In genomic region chr21:43334214-43334958, GRCh38 we compare ENCODE assay signal across 15 cellular contexts.
DNase-seq lines count a peak whose midpoint lies in the region; ATAC-seq, FAIRE-seq and TF ChIP-seq lines count a peak whose summit lies in the region.
"Had no signal": no experiment of that assay in that cellular context is flagged by ENCODE, and none has a peak within 500 bp of the region (broad histone marks: within the 10 kb centered on the region; RNA-seq: fewer than 3 reads in every experiment).

No MANE protein-coding gene starts in this region.

- no peak for ATAC-seq in lower lobe of right lung
- ATAC-seq in stimulated activated effector memory CD8-positive, alpha-beta T cell treated with anti-CD3 and anti-CD28 coated beads, Interleukin-12 subunit alpha, Interleukin-12 subunit beta, amount 100 ng/mL, for 72 hours: no peak
- ATAC-seq in sciatic nerve: no peak
- ATAC-seq: HCT116 had no signal

- TF ChIP-seq CTCF in brain (conservative IDR thresholded peaks at IDR 0.05) (no peak), lower lobe of right lung (IDR thresholded peaks at IDR 0.05) (no peak)

- peaks cover 53% of the 10 kb centered on the region for H3K4me1 Mint-ChIP-seq in brain
- peaks cover 37% of the 10 kb centered on the region for H3K4me1 Mint-ChIP-seq in stimulated activated effector memory CD8-positive, alpha-beta T cell treated with anti-CD3 and anti-CD28 coated beads, Interleukin-12 subunit alpha, Interleukin-12 subunit beta, amount 100 ng/mL, for 72 hours

- no peak overlapping the region for H3K4me3 ChIP-seq in lower lobe of right lung

- H3K36me3 Mint-ChIP-seq in brain: no peaks in the 10 kb centered on the region
- H3K36me3 Mint-ChIP-seq in stimulated activated effector memory CD8-positive, alpha-beta T cell treated with anti-CD3 and anti-CD28 coated beads, Interleukin-12 subunit alpha, Interleukin-12 subunit beta, amount 100 ng/mL, for 72 hours: peaks cover 33% of the 10 kb centered on the region

- peak overlapping the region; percentile 78 to 98 (median 89) for H3K27ac Mint-ChIP-seq in brain
- H3K27ac Mint-ChIP-seq in stimulated activated effector memory CD8-positive, alpha-beta T cell treated with anti-CD3 and anti-CD28 coated beads, Interleukin-12 subunit alpha, Interleukin-12 subunit beta, amount 100 ng/mL, for 72 hours: peak overlapping the region; percentile 21

- H3K36me3 ChIP-seq in lower lobe of right lung: no peaks in the 10 kb centered on the region
- H3K36me3 ChIP-seq: esophagus muscularis mucosa, heart left ventricle had no signal

- no peaks in the 10 kb centered on the region for H3K9me3 ChIP-seq in lower lobe of right lung
- H3K9me3 ChIP-seq: esophagus muscularis mucosa, heart left ventricle had no signal

- peak overlapping the region in 1 of 5 experiments; percentile 30 for H3K4me3 Mint-ChIP-seq in brain
- no peak overlapping the region for H3K4me3 Mint-ChIP-seq in stimulated activated effector memory CD8-positive, alpha-beta T cell treated with anti-CD3 and anti-CD28 coated beads, Interleukin-12 subunit alpha, Interleukin-12 subunit beta, amount 100 ng/mL, for 72 hours

- DNase-seq in HTR-8/SVneo (ENCODE audit: insufficient read length, low spot score): no peak
- DNase-seq in lower lobe of right lung: no peak
- DNase-seq in stimulated activated effector memory CD8-positive, alpha-beta T cell treated with anti-CD3 and anti-CD28 coated beads, Interleukin-12 subunit alpha, Interleukin-12 subunit beta, amount 100 ng/mL, for 72 hours (ENCODE audit: low spot score in 2 of 2): no peak
- DNase-seq in nucleus accumbens (lab: John Stamatoyannopoulos, UW): no peak
- DNase-seq in occipital lobe (lab: John Stamatoyannopoulos, UW): no peak
- DNase-seq in sciatic nerve (ENCODE audit: low spot score): no peak
- DNase-seq: activated CD4-positive, alpha-beta T cell treated with anti-CD3 and anti-CD28 coated beads, Interleukin-2, amount 50 U/mL, for 4 hours; NCI-H446; stimulated activated naive CD4-positive, alpha-beta T cell had no signal

- intact Hi-C loops in lower lobe of right lung (cut with DNase I): no loop called here
- intact Hi-C loops in sciatic nerve (cut with DNase I): no loop called here

- H3K27me3 ChIP-seq in lower lobe of right lung (ENCODE audit: low read depth): no peaks in the 10 kb centered on the region
- H3K27me3 ChIP-seq: heart left ventricle had no signal

- peaks cover 0 to 20% (median 7%) of the 10 kb centered on the region in 5 experiments for H3K9me3 Mint-ChIP-seq in brain
- peaks cover 6% of the 10 kb centered on the region for H3K9me3 Mint-ChIP-seq in stimulated activated effector memory CD8-positive, alpha-beta T cell treated with anti-CD3 and anti-CD28 coated beads, Interleukin-12 subunit alpha, Interleukin-12 subunit beta, amount 100 ng/mL, for 72 hours

- FAIRE-seq in HTR-8/SVneo (lab: Jason Lieb, UNC): peak; percentile 83
- FAIRE-seq: colon had no signal

- peaks cover 8% of the 10 kb centered on the region for H3K27me3 Mint-ChIP-seq in brain

- H3K4me1 ChIP-seq in lower lobe of right lung: peaks cover 22% of the 10 kb centered on the region

- H3K27ac ChIP-seq in lower lobe of right lung: peak overlapping the region; percentile 81
- H3K27ac ChIP-seq: KMS-11 had no signal
